18 cellular contexts compared by ENCODE assay signal in the genomic region with DNA sequence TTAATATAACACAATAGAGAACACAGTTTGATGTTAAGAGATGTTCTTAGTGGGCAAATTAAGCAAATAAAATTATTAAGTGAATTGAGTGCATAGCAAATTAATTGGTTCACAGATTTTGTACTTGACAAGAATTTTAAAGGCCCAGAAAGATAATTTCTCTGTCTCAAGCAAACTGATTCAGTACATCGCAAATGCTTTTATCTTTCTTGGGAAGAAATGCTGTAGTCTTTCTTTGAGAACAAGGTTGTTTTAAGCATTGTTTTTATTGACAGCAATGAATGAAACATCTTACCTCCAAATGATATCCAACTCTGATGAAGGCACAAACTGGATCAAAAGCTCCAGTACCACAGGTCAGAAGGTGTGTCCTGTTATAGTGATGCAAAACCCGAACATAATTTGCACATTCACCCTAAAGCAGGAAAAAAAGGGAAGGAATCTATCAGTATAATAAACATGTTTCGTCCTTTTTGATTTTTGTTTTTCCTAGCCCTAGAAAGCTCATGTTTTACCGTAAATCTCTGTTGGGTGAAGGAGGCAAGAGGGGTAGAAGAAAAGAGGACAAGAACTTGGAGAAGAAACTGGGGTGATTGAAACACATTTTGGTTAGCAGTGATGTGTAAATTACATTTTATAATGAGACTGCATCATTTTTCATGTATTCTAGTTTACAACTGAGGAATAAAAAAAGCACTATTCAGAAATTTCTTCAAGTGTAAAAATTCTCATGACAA.
DNase-seq lines count a peak whose midpoint lies in the region; ATAC-seq, FAIRE-seq and TF ChIP-seq lines count a peak whose summit lies in the region.
"Had no signal": no experiment of that assay in that cellular context is flagged by ENCODE, and none has a peak within 500 bp of the region (broad histone marks: within the 10 kb centered on the region; RNA-seq: fewer than 3 reads in every experiment).

No MANE protein-coding gene starts in this region.

- no peak overlapping the region for H3K4me3 ChIP-seq in A549
- H3K4me3 ChIP-seq in HUES48 (ENCODE audit: low read depth, low read length), result no peak overlapping the region
- H3K4me3 ChIP-seq in endodermal cell (ENCODE audit: low read length), result peak overlapping the region; percentile 28
- H3K4me3 ChIP-seq in neural progenitor cell, result no peak overlapping the region
- H3K4me3 ChIP-seq: BLaER1, GM12878 had no signal

- CTCF ChIA-PET in A549 (lab: Yijun Ruan, JAX), result no interaction called here

- no peak for TF ChIP-seq POLR2A in A549 (IDR thresholded peaks at IDR 0.05; ENCODE audit: low read length)

- H4K20me1 ChIP-seq in neural progenitor cell (ENCODE audit: low read depth), result no peaks in the 10 kb centered on the region
- H4K20me1 ChIP-seq: BLaER1 had no signal

- peaks cover 13% of the 10 kb centered on the region for H3K79me2 ChIP-seq in neural progenitor cell (ENCODE audit: low read depth)

- H3K36me3 ChIP-seq in HUES48 (ENCODE audit: control insufficient read depth, insufficient read depth, low read length), result peaks cover 25% of the 10 kb centered on the region
- H3K36me3 ChIP-seq in endodermal cell (ENCODE audit: control insufficient read depth, insufficient read depth, low read length), result peaks cover 41% of the 10 kb centered on the region
- no peaks in the 10 kb centered on the region for H3K36me3 ChIP-seq in neural progenitor cell
- H3K36me3 ChIP-seq: BLaER1 had no signal

- ATAC-seq in A549 (no peak), HG02884 (IDR thresholded peaks at IDR 0.05; ENCODE audit: unreplicated experiment) (no peak)
- no peak for ATAC-seq in stimulated activated naive B cell treated with anti-CD40 and anti-IgM and Interleukin-4, amounts not matched to agents 10 μg/mL and 1 μg/mL and 100 μg/mL, for 72 hours (replicated peaks)
- ATAC-seq: GM12878 had no signal

- 76% methylated on average over 4 of the region's 4 CpGs for WGBS in A549 (ENCODE audit: missing lambda C conversion rate)
- 83 to 95% methylated on average over 1 to 3 of the region's 4 CpGs for WGBS in endodermal cell (ENCODE audit: insufficient coverage in 1 of 2, insufficient read length in 1 of 2), 2 experiments

- no peak overlapping the region for H3K4me2 ChIP-seq in A549
- no peak overlapping the region for H3K4me2 ChIP-seq in neural progenitor cell
- H3K4me2 ChIP-seq: BLaER1 had no signal

- H3K27me3 Mint-ChIP-seq in endodermal cell (ENCODE audit: insufficient read depth) (no peaks in the 10 kb centered on the region), neural progenitor cell (ENCODE audit: insufficient read depth, low read depth) (peaks cover 7% of the 10 kb centered on the region)
- H3K27me3 Mint-ChIP-seq in activated CD4-positive, alpha-beta T cell treated with anti-CD3 and anti-CD28 coated beads, Interleukin-2, amount 10 ng/mL, durations not matched to agents 24 days and 14 days, result no peaks in the 10 kb centered on the region
- no peaks in the 10 kb centered on the region for H3K27me3 Mint-ChIP-seq in stimulated activated naive B cell treated with anti-CD40 and anti-IgM and Interleukin-4, amounts not matched to agents 10 μg/mL and 1 μg/mL and 100 μg/mL, for 72 hours
- H3K27me3 Mint-ChIP-seq: CD8-positive, alpha-beta memory T cell; IgD-negative memory B cell had no signal

- no peak for FAIRE-seq in A549 (lab: Jason Lieb, UNC)
- FAIRE-seq: GM12878 had no signal

- H3K4me1 Mint-ChIP-seq in endodermal cell, result peaks cover 52% of the 10 kb centered on the region
- peaks cover 12% of the 10 kb centered on the region for H3K4me1 Mint-ChIP-seq in neural progenitor cell
- no peaks in the 10 kb centered on the region for H3K4me1 Mint-ChIP-seq in activated CD4-positive, alpha-beta T cell treated with anti-CD3 and anti-CD28 coated beads, Interleukin-2, amount 10 ng/mL, durations not matched to agents 24 days and 14 days
- no peaks in the 10 kb centered on the region for H3K4me1 Mint-ChIP-seq in stimulated activated naive B cell treated with anti-CD40 and anti-IgM and Interleukin-4, amounts not matched to agents 10 μg/mL and 1 μg/mL and 100 μg/mL, for 72 hours
- H3K4me1 Mint-ChIP-seq: CD8-positive, alpha-beta memory T cell; IgD-negative memory B cell had no signal

- TF ChIP-seq EP300 in A549 (IDR thresholded peaks at IDR 0.05), result no peak

- H3K27ac Mint-ChIP-seq in endodermal cell (peak overlapping the region; percentile 62), neural progenitor cell (no peak overlapping the region)
- no peak overlapping the region for H3K27ac Mint-ChIP-seq in activated CD4-positive, alpha-beta T cell treated with anti-CD3 and anti-CD28 coated beads, Interleukin-2, amount 10 ng/mL, durations not matched to agents 24 days and 14 days
- H3K27ac Mint-ChIP-seq in stimulated activated naive B cell treated with anti-CD40 and anti-IgM and Interleukin-4, amounts not matched to agents 10 μg/mL and 1 μg/mL and 100 μg/mL, for 72 hours, result no peak overlapping the region
- H3K27ac Mint-ChIP-seq: CD8-positive, alpha-beta memory T cell; IgD-negative memory B cell had no signal

- intact Hi-C loops in activated CD4-positive, alpha-beta T cell treated with anti-CD3 and anti-CD28 coated beads, Interleukin-2, amount 10 ng/mL, durations not matched to agents 24 days and 14 days (cut with micrococcal nuclease), result no loop called here

- H3K27me3 ChIP-seq in HUES48 (ENCODE audit: control insufficient read depth, insufficient read depth, low read length) (no peaks in the 10 kb centered on the region), endodermal cell (ENCODE audit: control insufficient read depth, insufficient read depth, low read length, poor library complexity, severe bottlenecking) (no peaks in the 10 kb centered on the region), neural progenitor cell (no peaks in the 10 kb centered on the region)
- H3K27me3 ChIP-seq: BLaER1 had no signal

- POLR2A ChIA-PET in A549 (lab: Yijun Ruan, JAX), result no interaction called here

- peaks cover 46% of the 10 kb centered on the region for H3K36me3 Mint-ChIP-seq in endodermal cell (ENCODE audit: low read depth)
- H3K36me3 Mint-ChIP-seq in neural progenitor cell, result no peaks in the 10 kb centered on the region
- no peaks in the 10 kb centered on the region for H3K36me3 Mint-ChIP-seq in activated CD4-positive, alpha-beta T cell treated with anti-CD3 and anti-CD28 coated beads, Interleukin-2, amount 10 ng/mL, durations not matched to agents 24 days and 14 days (ENCODE audit: low read depth)
- no peaks in the 10 kb centered on the region for H3K36me3 Mint-ChIP-seq in stimulated activated naive B cell treated with anti-CD40 and anti-IgM and Interleukin-4, amounts not matched to agents 10 μg/mL and 1 μg/mL and 100 μg/mL, for 72 hours
- H3K36me3 Mint-ChIP-seq: CD8-positive, alpha-beta memory T cell; IgD-negative memory B cell had no signal

- H3K4me1 ChIP-seq in A549 (peaks cover 33% of the 10 kb centered on the region), HUES48 (ENCODE audit: control insufficient read depth, insufficient read depth, low read length) (peaks cover 21% of the 10 kb centered on the region), endodermal cell (ENCODE audit: control insufficient read depth, insufficient read depth, low read length) (peaks cover 6% of the 10 kb centered on the region), neural progenitor cell (peaks cover 16% of the 10 kb centered on the region)
- H3K4me1 ChIP-seq: BLaER1 had no signal

- DNase-seq in A549 (ENCODE audit: low read depth in 1 of 2, low spot score in 1 of 2) (no peak), endodermal cell (no peak), neural progenitor cell (ENCODE audit: low spot score) (no peak)
- no peak for DNase-seq in activated CD4-positive, alpha-beta T cell treated with anti-CD3 and anti-CD28 coated beads, Interleukin-2, amount 10 ng/mL, durations not matched to agents 24 days and 14 days
- no peak for DNase-seq in stimulated activated naive B cell treated with anti-CD40 and anti-IgM and Interleukin-4, amounts not matched to agents 10 μg/mL and 1 μg/mL and 100 μg/mL, for 72 hours
- no peak for DNase-seq in effector CD4-positive, alpha-beta T cell
- DNase-seq: AML-193; CD8-positive, alpha-beta memory T cell; DMS53; KG1 had no signal

- TF ChIP-seq RAD21 in A549 (conservative IDR thresholded peaks at IDR 0.05 in 1 of 2, IDR thresholded peaks at IDR 0.05 in 1 of 2), result no peak

- H3K9me3 ChIP-seq in A549, result no peaks in the 10 kb centered on the region
- H3K9me3 ChIP-seq in HUES48 (ENCODE audit: control insufficient read depth, insufficient read depth, low read length), result no peaks in the 10 kb centered on the region
- H3K9me3 ChIP-seq in endodermal cell (ENCODE audit: control insufficient read depth, low read length), result no peaks in the 10 kb centered on the region
- H3K9me3 ChIP-seq in neural progenitor cell (ENCODE audit: low read depth), result no peaks in the 10 kb centered on the region
- H3K9me3 ChIP-seq: BLaER1, HAP-1 had no signal

- peaks cover 38% of the 10 kb centered on the region for H3F3A ChIP-seq in neural progenitor cell (ENCODE audit: low read depth)

- peak overlapping the region; percentile 42 to 68; a peak in 5 of 6 replicates for H3K27ac ChIP-seq in A549
- H3K27ac ChIP-seq in HUES48 (ENCODE audit: low read depth, low read length), result peak overlapping the region; percentile 94
- H3K27ac ChIP-seq in endodermal cell (ENCODE audit: low read depth, low read length), result peak overlapping the region; percentile 42
- peak overlapping the region; percentile 64 for H3K27ac ChIP-seq in neural progenitor cell
- H3K27ac ChIP-seq: 22Rv1, BLaER1, HL-60 had no signal

- H3K9ac ChIP-seq in HUES48 (ENCODE audit: low read depth, low read length) (no peak overlapping the region), endodermal cell (ENCODE audit: extremely low read depth, low read length, poor library complexity, severe bottlenecking) (no peak overlapping the region), neural progenitor cell (no peak overlapping the region)
- H3K9ac ChIP-seq: BLaER1 had no signal

- TF ChIP-seq CTCF in A549 (IDR thresholded peaks at IDR 0.05) (no peak), endodermal cell (conservative IDR thresholded peaks at IDR 0.05) (no peak), neural progenitor cell (IDR thresholded peaks at IDR 0.05) (no peak)

- no peaks in the 10 kb centered on the region for H3K9me3 Mint-ChIP-seq in endodermal cell
- H3K9me3 Mint-ChIP-seq in neural progenitor cell, result no peaks in the 10 kb centered on the region
- H3K9me3 Mint-ChIP-seq in activated CD4-positive, alpha-beta T cell treated with anti-CD3 and anti-CD28 coated beads, Interleukin-2, amount 10 ng/mL, durations not matched to agents 24 days and 14 days, result no peaks in the 10 kb centered on the region
- peaks cover 3% of the 10 kb centered on the region in 2 donors for H3K9me3 Mint-ChIP-seq in stimulated activated naive B cell treated with anti-CD40 and anti-IgM and Interleukin-4, amounts not matched to agents 10 μg/mL and 1 μg/mL and 100 μg/mL, for 72 hours

- no peak overlapping the region for H2AFZ ChIP-seq in neural progenitor cell (replicated peaks)

- H3K4me3 Mint-ChIP-seq in endodermal cell (no peak overlapping the region), neural progenitor cell (no peak overlapping the region)
- H3K4me3 Mint-ChIP-seq in activated CD4-positive, alpha-beta T cell treated with anti-CD3 and anti-CD28 coated beads, Interleukin-2, amount 10 ng/mL, durations not matched to agents 24 days and 14 days, result no peak overlapping the region
- H3K4me3 Mint-ChIP-seq in stimulated activated naive B cell treated with anti-CD40 and anti-IgM and Interleukin-4, amounts not matched to agents 10 μg/mL and 1 μg/mL and 100 μg/mL, for 72 hours, result no peak overlapping the region
- H3K4me3 Mint-ChIP-seq: CD8-positive, alpha-beta memory T cell; IgD-negative memory B cell had no signal

Comparison
In these comparisons a context has a peak if more than half of its experiments do, and no peak if none do; other contexts are left out.
1. H3K27ac ChIP-seq: peak in every context shown above with its lines; median percentile 94 in HUES48; 64 in neural progenitor cell; 55 in A549; 42 in endodermal cell.